ENCODE assay signal across 22 cellular contexts in genomic region chr18:73920033-73920432, GRCh38.
"Had no signal": no experiment of that assay in that cellular context is flagged by ENCODE, and none has a peak within 500 bp of the region (broad histone marks: within the 10 kb centered on the region; RNA-seq: fewer than 3 reads in every experiment).

No MANE protein-coding gene starts in this region.

- H3K36me3 Mint-ChIP-seq: mesothelial cell of epicardium, naive B cell had no signal

- H3K4me3 Mint-ChIP-seq: mesothelial cell of epicardium, naive B cell had no signal

- ATAC-seq: gastrocnemius medialis, heart right ventricle, left cardiac atrium, left lung, left ventricle myocardium superior, lower lobe of right lung, mucosa of descending colon had no signal

- H3K27ac ChIP-seq: coronary artery, dorsolateral prefrontal cortex, esophagus squamous epithelium, gastrocnemius medialis, heart right ventricle, left lung, lower lobe of right lung had no signal

- H3K9me3 Mint-ChIP-seq: mesothelial cell of epicardium had no signal

- H3K4me3 ChIP-seq: coronary artery, dorsolateral prefrontal cortex, esophagus squamous epithelium, gastrocnemius medialis, heart right ventricle, left lung, lower lobe of right lung, mucosa of descending colon had no signal

- DNase-seq: dermis blood vessel endothelial cell; dorsolateral prefrontal cortex; effector CD4-positive, alpha-beta T cell; effector memory CD4-positive, alpha-beta T cell; esophagus squamous epithelium; foreskin fibroblast; foreskin melanocyte; gastrocnemius medialis; glutamatergic neuron; heart right ventricle; hippocampal formation; left cardiac atrium; left lung; left ventricle myocardium superior; lower lobe of right lung; mesenchymal stem cell; mucosa of descending colon; naive B cell had no signal

- FAIRE-seq: endothelial cell of umbilical vein, keratinocyte had no signal

- H3K27me3 ChIP-seq: dorsolateral prefrontal cortex, esophagus squamous epithelium, gastrocnemius medialis, heart right ventricle, left lung had no signal

- H3K4me1 Mint-ChIP-seq: mesothelial cell of epicardium had no signal

- H3K9me3 ChIP-seq: esophagus squamous epithelium, gastrocnemius medialis, heart right ventricle, left lung, lower lobe of right lung, mucosa of descending colon had no signal

- H3K36me3 ChIP-seq: esophagus squamous epithelium, gastrocnemius medialis, heart right ventricle, left lung, lower lobe of right lung had no signal

- H3K4me1 ChIP-seq: esophagus squamous epithelium, gastrocnemius medialis, heart right ventricle, left lung, lower lobe of right lung had no signal

- H3K27ac Mint-ChIP-seq: mesothelial cell of epicardium, naive B cell had no signal
